Comparison of ENCODE assay signal across 28 cellular contexts in the genomic region with DNA sequence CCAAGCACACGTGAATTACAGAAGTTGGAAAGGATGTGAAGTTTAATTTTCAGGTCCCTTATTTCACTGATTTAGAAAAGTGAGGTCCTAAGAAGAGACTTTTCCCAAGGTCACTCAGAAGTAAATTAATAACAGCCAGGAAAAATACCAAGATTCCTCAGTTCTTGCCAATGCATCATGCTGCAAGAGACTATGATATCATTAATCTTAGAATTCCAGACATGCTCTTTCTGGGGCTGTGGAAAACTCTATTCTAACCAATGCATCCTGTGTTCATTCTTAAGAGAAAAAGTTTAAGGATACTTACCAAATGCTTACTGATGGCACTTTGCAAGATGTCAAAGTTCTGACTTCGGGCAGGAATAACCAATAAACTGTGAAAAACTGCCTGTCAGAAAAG. TPM values are rescaled to one million over a fixed set of nuclear protein-coding genes. Genes with fewer than 3 reads are reported as not detected.
DNase-seq lines count a peak whose midpoint lies in the region; ATAC-seq, FAIRE-seq and TF ChIP-seq lines count a peak whose summit lies in the region.
"Had no signal": no experiment of that assay in that cellular context is flagged by ENCODE, and none has a peak within 500 bp of the region (broad histone marks: within the 10 kb centered on the region; RNA-seq: fewer than 3 reads in every experiment).

No MANE protein-coding gene starts in this region.

- TF ChIP-seq CTCF in AG10803 (conservative IDR thresholded peaks at IDR 0.05; ENCODE audit: low read length), result no peak
- TF ChIP-seq CTCF in osteoblast (IDR thresholded peaks at IDR 0.05; ENCODE audit: extremely low read depth, low read depth, low read length), result no peak

- H3K9me3 Mint-ChIP-seq in immature natural killer cell, result no peaks in the 10 kb centered on the region
- H3K9me3 Mint-ChIP-seq: activated naive CD4-positive, alpha-beta T cell treated with anti-CD3 and anti-CD28 coated beads, Interleukin-2, amount 50 U/mL, for 24 hours; T-helper 1 cell treated with Interleukin-12 subunit alpha and Interleukin-12 subunit beta and Interleukin-4 antibody, amounts not matched to agents 30 μg/mL and 1 μg/mL, for 36 hours had no signal

- peak; percentile 58 for DNase-seq in AG10803 (ENCODE audit: low read depth)
- no peak for DNase-seq in H54 (ENCODE audit: insufficient read length, low spot score)
- DNase-seq in dedifferentiated amniotic fluid mesenchymal stem cell (ENCODE audit: extremely low spot score), result peak; percentile 37
- no peak for DNase-seq in osteoblast (ENCODE audit: insufficient read length, low spot score, missing footprints)
- DNase-seq in aorta, result no peak
- no peak for DNase-seq in immature natural killer cell
- DNase-seq: activated CD4-positive, alpha-beta T cell treated with anti-CD3 and anti-CD28 coated beads for 4 hours; body of pancreas; COR-L47; DMS79; effector CD8-positive, alpha-beta T cell; erythroblast; HCEC 1CT; kidney; lower lobe of right lung; mucosa of descending colon; NCI-H1048; NCI-H2029; NCI-H2227 treated with DMSO at 0.1 percent for 48 hours; nephron progenitor cell; right lobe of liver; RPMI8226; stimulated activated naive CD8-positive, alpha-beta T cell treated with anti-CD3 and anti-CD28 coated beads, Interleukin-15, Interleukin-2, amounts not matched to agents 100 U/mL and 50 U/mL, for 24 hours had no signal

- H4K20me1 ChIP-seq in osteoblast (ENCODE audit: insufficient read depth, low read length), result peaks cover 4% of the 10 kb centered on the region

- H3K4me3 ChIP-seq in AG10803 (ENCODE audit: low read length) (no peak overlapping the region), osteoblast (ENCODE audit: insufficient read depth, low read length) (no peak overlapping the region), aorta (ENCODE audit: low read length in 2 of 2) (no peak overlapping the region)
- H3K4me3 ChIP-seq: body of pancreas, lower lobe of right lung, mucosa of descending colon, right lobe of liver had no signal

- peak overlapping the region in 1 of 6 donors; percentile 8 for H3K27ac Mint-ChIP-seq in immature natural killer cell
- H3K27ac Mint-ChIP-seq: activated naive CD4-positive, alpha-beta T cell treated with anti-CD3 and anti-CD28 coated beads, Interleukin-2, amount 50 U/mL, for 24 hours; T-helper 1 cell treated with Interleukin-12 subunit alpha and Interleukin-12 subunit beta and Interleukin-4 antibody, amounts not matched to agents 30 μg/mL and 1 μg/mL, for 36 hours had no signal

- ATAC-seq in aorta (ENCODE audit: low FRiP score), result no peak
- no peak for ATAC-seq in HG03460 (IDR thresholded peaks at IDR 0.05; ENCODE audit: unreplicated experiment)
- no peak for ATAC-seq in GM18520 (IDR thresholded peaks at IDR 0.05; ENCODE audit: unreplicated experiment)
- ATAC-seq: body of pancreas; lower lobe of right lung; mucosa of descending colon; stimulated activated naive CD8-positive, alpha-beta T cell treated with anti-CD3 and anti-CD28 coated beads, Interleukin-15, Interleukin-2, amounts not matched to agents 100 U/mL and 50 U/mL, for 24 hours had no signal

- H3K27me3 ChIP-seq in osteoblast (ENCODE audit: insufficient read depth, low read length) (no peaks in the 10 kb centered on the region), aorta (ENCODE audit: control insufficient read depth in 1 of 2, insufficient read depth in 2 of 2, low read length in 1 of 2) (no peaks in the 10 kb centered on the region)
- H3K27me3 ChIP-seq: body of pancreas, right lobe of liver had no signal

- peak; percentile 80 for FAIRE-seq in H54 (lab: Jason Lieb, UNC)
- FAIRE-seq: GM12892, kidney had no signal

- peaks cover 17 to 39% (median 27%) of the 10 kb centered on the region in 3 donors for H3K36me3 Mint-ChIP-seq in immature natural killer cell

- H3K4me1 Mint-ChIP-seq in immature natural killer cell, result peaks cover 2 to 11% of the 10 kb centered on the region in 2 donors
- H3K4me1 Mint-ChIP-seq: nephron progenitor cell had no signal

- peaks cover 43% of the 10 kb centered on the region for H3K79me2 ChIP-seq in osteoblast (ENCODE audit: insufficient read depth, low read length)

- intact Hi-C loops in aorta (cut with DNase I), result loop anchor here in 1 of 2 donors (10.0 kb wide), 1 partner anchor 1125 kb away; no protein-coding TSS in a partner anchor

- no peak overlapping the region for H2AFZ ChIP-seq in osteoblast (ENCODE audit: low read length)

- no peaks in the 10 kb centered on the region for H3K9me3 ChIP-seq in osteoblast (ENCODE audit: low read depth, low read length)
- H3K9me3 ChIP-seq in aorta (ENCODE audit: control insufficient read depth, low read length), result no peaks in the 10 kb centered on the region
- H3K9me3 ChIP-seq: body of pancreas, lower lobe of right lung, mucosa of descending colon, right lobe of liver had no signal

- H3K27me3 Mint-ChIP-seq in immature natural killer cell (ENCODE audit: low read depth in 3 of 3), result no peaks in the 10 kb centered on the region
- H3K27me3 Mint-ChIP-seq: activated naive CD4-positive, alpha-beta T cell treated with anti-CD3 and anti-CD28 coated beads, Interleukin-2, amount 50 U/mL, for 24 hours had no signal

- H3K36me3 ChIP-seq in osteoblast (ENCODE audit: insufficient read depth, low read length), result no peaks in the 10 kb centered on the region
- no peaks in the 10 kb centered on the region for H3K36me3 ChIP-seq in aorta (ENCODE audit: control insufficient read depth in 1 of 2, insufficient read depth in 2 of 2, low read length in 1 of 2)
- H3K36me3 ChIP-seq: right lobe of liver had no signal

- no peak for TF ChIP-seq POLR2A in H54 (IDR thresholded peaks at IDR 0.05; ENCODE audit: low read depth, low read length)

- H3K4me2 ChIP-seq in osteoblast (ENCODE audit: insufficient read depth, low read length), result no peak overlapping the region

- H3K27ac ChIP-seq in osteoblast (ENCODE audit: low read depth, low read length) (peak overlapping the region; percentile 27), aorta (ENCODE audit: low read depth in 1 of 2, low read length in 2 of 2) (no peak overlapping the region)
- H3K27ac ChIP-seq: body of pancreas, lower lobe of right lung, right lobe of liver had no signal

- WGBS in aorta, 2 donors, result 26 to 38% methylated on average over 2 of the region's 2 CpGs

- H3K4me3 Mint-ChIP-seq in immature natural killer cell, result no peak overlapping the region
- H3K4me3 Mint-ChIP-seq: activated naive CD4-positive, alpha-beta T cell treated with anti-CD3 and anti-CD28 coated beads, Interleukin-2, amount 50 U/mL, for 24 hours; nephron progenitor cell; T-helper 1 cell treated with Interleukin-12 subunit alpha and Interleukin-12 subunit beta and Interleukin-4 antibody, amounts not matched to agents 30 μg/mL and 1 μg/mL, for 36 hours had no signal

- peaks cover 19% of the 10 kb centered on the region for H3K4me1 ChIP-seq in osteoblast (ENCODE audit: insufficient read depth, low read length)
- H3K4me1 ChIP-seq in aorta (ENCODE audit: control insufficient read depth in 1 of 2, insufficient read depth in 2 of 2, low read length in 2 of 2), result peaks cover 0 to 5% of the 10 kb centered on the region in 2 donors
- H3K4me1 ChIP-seq: body of pancreas, lower lobe of right lung had no signal

RNA-seq across cellular contexts. Expression of a gene that starts 42.8 kb away (rescaled TPM):
- 29.3 and 35.9 TPM in 2 replicates for total RNA-seq in osteoblast
- total RNA-seq in aorta, result 10 to 100 TPM; 10.6 to 12.9 TPM
- polyA plus RNA-seq in aorta, result 1 to 10 TPM; 3.4 to 6.9 TPM
- polyA plus RNA-seq in immature natural killer cell, result 10 to 100 TPM in 2 of 3 donors, 1 to 10 TPM in 1; 5.9 to 13.8 (median 11.3) TPM

Comparison
In these comparisons a context has a peak if more than half of its experiments do, and no peak if none do; other contexts are left out.
1. DNase-seq: peak in AG10803 (single experiment) and dedifferentiated amniotic fluid mesenchymal stem cell (single experiment); none in H54 (single experiment), osteoblast (single experiment), aorta (0 of 2) and immature natural killer cell (0 of 3).